8 cellular contexts compared by ENCODE assay signal in the genomic region with DNA sequence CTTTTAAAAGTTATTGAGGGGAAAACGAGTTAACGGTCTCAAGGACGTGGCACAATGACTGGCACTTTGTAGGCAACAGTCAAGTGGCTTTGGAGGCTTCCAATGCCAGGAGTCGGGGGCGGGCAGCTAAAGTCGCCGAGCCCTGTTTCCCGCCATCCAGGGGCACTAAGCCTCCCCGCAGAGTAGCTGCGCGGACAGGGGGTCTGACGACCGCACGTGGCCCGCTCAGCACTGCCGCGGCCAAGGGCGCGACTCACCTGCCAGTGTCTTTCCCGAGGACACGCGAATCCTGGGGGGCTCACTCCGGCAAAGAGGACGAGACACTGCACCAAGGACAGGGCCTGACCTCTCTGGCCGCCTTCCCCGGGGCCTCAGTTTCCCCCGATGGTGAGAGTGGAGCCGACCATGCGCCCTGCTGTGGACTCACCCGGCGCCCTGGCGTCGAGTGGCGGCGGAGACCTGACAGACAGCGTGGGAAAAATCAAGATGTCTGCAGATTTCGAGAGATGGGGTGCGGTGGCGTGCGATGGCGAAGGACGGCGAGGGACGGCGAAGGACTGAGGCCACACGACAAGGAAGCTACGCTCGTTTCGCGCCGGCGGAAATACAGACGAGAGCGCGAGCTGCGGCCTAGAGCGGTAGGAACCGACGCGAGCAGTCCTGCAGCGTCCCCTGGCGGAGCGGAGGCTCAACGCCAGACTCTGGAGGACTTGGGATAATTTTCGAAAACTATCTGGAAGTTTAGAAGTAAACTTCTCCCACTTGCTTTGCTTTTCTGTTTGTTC. TPM values are rescaled to one million over a fixed set of nuclear protein-coding genes. Genes with fewer than 3 reads are reported as not detected.
DNase-seq lines count a peak whose midpoint lies in the region; ATAC-seq and TF ChIP-seq lines count a peak whose summit lies in the region.

TSS of gene SNHG17 (minus strand) at position 559 of the 785 bp plus-strand sequence.

- H3K27ac ChIP-seq in liver (ENCODE audit: low read depth in 1 of 2, low read length in 2 of 2), result peak within 1 kb of the TSS; percentile 79 to 81

- no peaks in the 10 kb centered on the region for H3K9me3 ChIP-seq in liver (ENCODE audit: control insufficient read depth in 4 of 4, low read length in 3 of 4)

- H3K27me3 ChIP-seq in liver (ENCODE audit: control insufficient read depth in 4 of 4, insufficient read depth in 4 of 4, low read length in 3 of 4), result no peaks in the 10 kb centered on the region

- H3K4me3 ChIP-seq in liver (ENCODE audit: low read depth in 1 of 3, low read length in 3 of 3), result peak within 1 kb of the TSS; percentile 74 to 91 (median 88)

- peak; percentile 67 to 77 for TF ChIP-seq RAD21 in liver (IDR thresholded peaks at IDR 0.05)

- H3K36me3 ChIP-seq in liver (ENCODE audit: control insufficient read depth in 4 of 4, insufficient read depth in 3 of 4, low read depth in 1 of 4, low read length in 3 of 4), result peaks cover 7 to 27% (median 24%) of the 10 kb centered on the region in 4 donors

- DNase-seq in AG08396 (ENCODE audit: low spot score), result peak; percentile 83
- peak; percentile 66 for DNase-seq in NCI-H748 treated with DMSO at 0.1 percent for 48 hours (lab: John Stamatoyannopoulos, UW)
- peak; percentile 84 for DNase-seq in activated CD4-positive, alpha-beta T cell treated with anti-CD3 and anti-CD28 coated beads, Interleukin-2, amount 50 U/mL, for 4 hours
- DNase-seq in dermis blood vessel endothelial cell, result peak; percentile 97
- DNase-seq in stimulated activated CD4-positive, alpha-beta T cell treated with anti-CD3 and anti-CD28 coated beads, Interleukin-4, amount 100 ng/mL, for 1 hour, result peak; percentile 90

- WGBS in liver, result under 1% methylated on average over 65 of the region's 65 CpGs

- H3K4me1 ChIP-seq in liver (ENCODE audit: control insufficient read depth in 4 of 4, insufficient read depth in 4 of 4, low read length in 3 of 4), result peaks cover 0 to 26% (median 11%) of the 10 kb centered on the region in 4 donors

- ATAC-seq in GM18909 (IDR thresholded peaks at IDR 0.05; ENCODE audit: poor library complexity, unreplicated experiment), result peak; percentile 74
- peak; percentile 49 for ATAC-seq in HG03520 (IDR thresholded peaks at IDR 0.05; ENCODE audit: unreplicated experiment)

- H3K9ac ChIP-seq in liver (ENCODE audit: low read depth in 1 of 2, low read length in 2 of 2), result peak within 1 kb of the TSS; percentile 75 to 95

- TF ChIP-seq CTCF in liver (IDR thresholded peaks at IDR 0.05; ENCODE audit: low read depth, low read length, missing input control), result peak; percentile 100

TF ChIP-seq in liver, 16 proteins besides CTCF, POLR2A, EP300 and RAD21:
- TF ChIP-seq SP1 (IDR thresholded peaks at IDR 0.05), result peak; percentile 65
- TF ChIP-seq FOXA1 (IDR thresholded peaks at IDR 0.05), result peak; percentile 61
- TF ChIP-seq, protein P1, sequence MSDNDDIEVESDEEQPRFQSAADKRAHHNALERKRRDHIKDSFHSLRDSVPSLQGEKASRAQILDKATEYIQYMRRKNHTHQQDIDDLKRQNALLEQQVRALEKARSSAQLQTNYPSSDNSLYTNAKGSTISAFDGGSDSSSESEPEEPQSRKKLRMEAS (IDR thresholded peaks at IDR 0.05), result peak; percentile 98
- peak; percentile 90 for TF ChIP-seq TAF1 (conservative IDR thresholded peaks at IDR 0.05)
- TF ChIP-seq, protein P2, sequence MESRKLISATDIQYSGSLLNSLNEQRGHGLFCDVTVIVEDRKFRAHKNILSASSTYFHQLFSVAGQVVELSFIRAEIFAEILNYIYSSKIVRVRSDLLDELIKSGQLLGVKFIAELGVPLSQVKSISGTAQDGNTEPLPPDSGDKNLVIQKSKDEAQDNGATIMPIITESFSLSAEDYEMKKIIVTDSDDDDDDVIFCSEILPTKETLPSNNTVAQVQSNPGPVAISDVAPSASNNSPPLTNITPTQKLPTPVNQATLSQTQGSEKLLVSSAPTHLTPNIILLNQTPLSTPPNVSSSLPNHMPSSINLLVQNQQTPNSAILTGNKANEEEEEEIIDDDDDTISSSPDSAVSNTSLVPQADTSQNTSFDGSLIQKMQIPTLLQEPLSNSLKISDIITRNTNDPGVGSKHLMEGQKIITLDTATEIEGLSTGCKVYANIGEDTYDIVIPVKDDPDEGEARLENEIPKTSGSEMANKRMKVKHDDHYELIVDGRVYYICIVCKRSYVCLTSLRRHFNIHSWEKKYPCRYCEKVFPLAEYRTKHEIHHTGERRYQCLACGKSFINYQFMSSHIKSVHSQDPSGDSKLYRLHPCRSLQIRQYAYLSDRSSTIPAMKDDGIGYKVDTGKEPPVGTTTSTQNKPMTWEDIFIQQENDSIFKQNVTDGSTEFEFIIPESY (IDR thresholded peaks at IDR 0.05), result no peak
- TF ChIP-seq NR2F2 (IDR thresholded peaks at IDR 0.05), result no peak
- TF ChIP-seq FOXA2 (IDR thresholded peaks at IDR 0.05), result no peak
- TF ChIP-seq GABPA (IDR thresholded peaks at IDR 0.05 in 1 of 2, conservative IDR thresholded peaks at IDR 0.05 in 1 of 2), result peak in 1 of 2 donors; percentile 94
- TF ChIP-seq HNF4A (conservative IDR thresholded peaks at IDR 0.05), result peak; percentile 6 to 21
- no peak for TF ChIP-seq JUND (IDR thresholded peaks at IDR 0.05)
- peak; percentile 87 for TF ChIP-seq YY1 (IDR thresholded peaks at IDR 0.05)
- peak; percentile 38 to 62 for TF ChIP-seq EGR1 (IDR thresholded peaks at IDR 0.05; ENCODE audit: low read depth in 2 of 2)
- TF ChIP-seq, protein P3, sequence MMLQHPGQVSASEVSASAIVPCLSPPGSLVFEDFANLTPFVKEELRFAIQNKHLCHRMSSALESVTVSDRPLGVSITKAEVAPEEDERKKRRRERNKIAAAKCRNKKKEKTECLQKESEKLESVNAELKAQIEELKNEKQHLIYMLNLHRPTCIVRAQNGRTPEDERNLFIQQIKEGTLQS (IDR thresholded peaks at IDR 0.05), result no peak
- TF ChIP-seq HNF4G (IDR thresholded peaks at IDR 0.05), result no peak
- TF ChIP-seq REST (IDR thresholded peaks at IDR 0.05), result peak; percentile 78
- TF ChIP-seq RXRA (IDR thresholded peaks at IDR 0.05), result peak; percentile 39 to 41

RNA-seq across cellular contexts. Expression of gene SNHG17, which starts in this region (rescaled TPM):
- total RNA-seq in dermis blood vessel endothelial cell (6.7 and 11.6 TPM in 2 replicates), liver (1 to 10 TPM; 6.3 to 9.2 TPM)
- 10 to 100 TPM; 18.9 to 24.6 TPM for polyA plus RNA-seq in liver

Comparison
In these comparisons a context has a peak if more than half of its experiments do, and no peak if none do; other contexts are left out.
1. Peak in every context shown above with its lines: DNase-seq, ATAC-seq, H3K4me3 ChIP-seq and H3K27ac ChIP-seq.